ENCODE assay signal across 23 cellular contexts in the genomic region with DNA sequence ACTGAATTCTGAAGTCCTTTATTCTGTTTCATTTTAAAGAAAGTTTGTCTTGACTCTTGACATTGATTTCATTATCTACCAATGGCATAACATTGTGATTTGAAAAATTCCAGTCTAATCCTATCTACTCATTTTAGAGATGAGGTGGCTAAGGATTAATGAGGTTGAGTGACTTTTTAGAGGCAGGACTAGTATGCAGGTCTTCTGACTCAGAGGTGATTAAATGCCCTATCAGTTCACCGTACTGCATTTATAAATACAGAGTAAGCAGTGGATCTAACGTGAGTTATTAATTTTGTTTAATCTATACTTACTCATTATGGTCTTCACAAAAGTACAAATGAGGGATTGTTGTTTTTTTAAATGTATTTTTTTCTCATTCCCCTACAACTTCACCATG.
DNase-seq lines count a peak whose midpoint lies in the region; ATAC-seq and TF ChIP-seq lines count a peak whose summit lies in the region.
"Had no signal": no experiment of that assay in that cellular context is flagged by ENCODE, and none has a peak within 500 bp of the region (broad histone marks: within the 10 kb centered on the region; RNA-seq: fewer than 3 reads in every experiment).

No MANE protein-coding gene starts in this region.

- H3K4me1 ChIP-seq in IMR-90 (ENCODE audit: control insufficient read depth, insufficient read depth, low read length) = no peaks in the 10 kb centered on the region; the same call in 1 of the 2 replicates
- H3K4me1 ChIP-seq in RWPE2 (ENCODE audit: insufficient read depth, poor library complexity, severe bottlenecking) = no peaks in the 10 kb centered on the region
- H3K4me1 ChIP-seq in suprapubic skin = no peaks in the 10 kb centered on the region
- H3K4me1 ChIP-seq: Caco-2 had no signal

- ATAC-seq in IMR-90 (ENCODE audit: low read depth) = peak; percentile 59
- peak; percentile 48; the same call in 2 of the 3 replicates for ATAC-seq in RWPE2 (ENCODE audit: low read depth)
- ATAC-seq in GM21786 (IDR thresholded peaks at IDR 0.05; ENCODE audit: unreplicated experiment) = no peak
- ATAC-seq: CD8-positive, alpha-beta T cell; Panc1; T-cell had no signal

- no peak overlapping the region for H3K9ac ChIP-seq in IMR-90 (ENCODE audit: low read depth, low read length)
- H3K9ac ChIP-seq: GM23248 had no signal

- no CpG with 5 or more reads among the region's 2 CpGs for whole genome bisulfite sequencing in IMR-90 (ENCODE audit: extremely low coverage in 2 of 2, insufficient read length in 1 of 2), 2 experiments
- 97% methylated on average over 2 of the region's 2 CpGs for WGBS in suprapubic skin

- H2AFZ ChIP-seq in IMR-90 (replicated peaks; ENCODE audit: low read length, poor library complexity) = no peak overlapping the region
- H2AFZ ChIP-seq: GM23248 had no signal

- no peak overlapping the region for H3K14ac ChIP-seq in IMR-90 (replicated peaks; ENCODE audit: low read depth, low read length)

- no peak overlapping the region for H2BK15ac ChIP-seq in IMR-90 (ENCODE audit: low read depth, low read length)

- no peak overlapping the region for H2BK20ac ChIP-seq in IMR-90 (ENCODE audit: low read depth, low read length)

- TF ChIP-seq POLR2A in IMR-90 (IDR thresholded peaks at IDR 0.05; ENCODE audit: low read depth, low read length) = no peak
- no peak for TF ChIP-seq POLR2A in suprapubic skin (IDR thresholded peaks at IDR 0.05)

- no TSS peak for BruUV-seq in IMR-90 (replicated peaks; lab: Mats Ljungman, UMichigan)

- intact Hi-C loops in IMR-90 (cut with micrococcal nuclease) = no loop called here

- H3K4me2 ChIP-seq in IMR-90 (ENCODE audit: low read depth, low read length) = no peak overlapping the region

- H4K5ac ChIP-seq in IMR-90 (ENCODE audit: low read depth, low read length) = no peak overlapping the region

- CTCF ChIA-PET in IMR-90 (lab: Yijun Ruan, JAX) = no interaction called here

- no peak overlapping the region for H3K23ac ChIP-seq in IMR-90 (ENCODE audit: low read depth, low read length)

- POLR2A ChIA-PET in IMR-90 (lab: Charles Lee; ENCODE audit: unreplicated experiment) = no interaction called here

- no peak for TF ChIP-seq CTCF in IMR-90 (conservative IDR thresholded peaks at IDR 0.05; ENCODE audit: low read depth, low read length)
- no peak for TF ChIP-seq CTCF in RWPE2 (IDR thresholded peaks at IDR 0.05; ENCODE audit: poor library complexity, severe bottlenecking)
- no peak for TF ChIP-seq CTCF in epithelial cell of esophagus (IDR thresholded peaks at IDR 0.05; ENCODE audit: insufficient read depth, low read depth, low read length, missing control alignments)
- TF ChIP-seq CTCF in suprapubic skin (IDR thresholded peaks at IDR 0.05) = no peak

- no peak for TF ChIP-seq EP300 in suprapubic skin (IDR thresholded peaks at IDR 0.05)

- DNase-seq in IMR-90 (peak; percentile 65), RWPE2 (ENCODE audit: low spot score) (no peak), epithelial cell of esophagus (ENCODE audit: low read depth) (peak; percentile 36), CD1c-positive myeloid dendritic cell (ENCODE audit: extremely low spot score) (no peak), suprapubic skin (ENCODE audit: low spot score in 2 of 2) (no peak), EL (no peak)
- DNase-seq: C1 segment of cervical spinal cord; Caco-2; CD8-positive, alpha-beta T cell; GF-D8; GM23248; H7; KG1; NCI-H1048; NCI-H1417; NCI-H1694; NCI-H2029 treated with DMSO at 0.1 percent for 48 hours; NCI-H446 treated with DMSO at 0.1 percent for 48 hours; NCI-H526; SIG-M5; T-cell had no signal

- H4K8ac ChIP-seq in IMR-90 (ENCODE audit: low read depth in 2 of 2, low read length in 2 of 2) = no peak overlapping the region; a peak in 1 of 4 replicates

- no peak overlapping the region for H2AK9ac ChIP-seq in IMR-90 (replicated peaks; ENCODE audit: low read depth, low read length, poor library complexity)

- H3K9me1 ChIP-seq in IMR-90 (ENCODE audit: insufficient read depth, low read length) = no peaks in the 10 kb centered on the region

- in situ Hi-C loops in IMR-90 (cut with MboI; ENCODE audit: low sequenced_read_pairs) = no loop called here

- H4K91ac ChIP-seq in IMR-90 (ENCODE audit: insufficient read depth, low read depth, low read length) = no peak overlapping the region

- H3K36me3 ChIP-seq in IMR-90 (ENCODE audit: control insufficient read depth, insufficient read depth, low read length) (no peaks in the 10 kb centered on the region), RWPE2 (ENCODE audit: low read depth) (no peaks in the 10 kb centered on the region), suprapubic skin (no peaks in the 10 kb centered on the region)

- H2BK120ac ChIP-seq in IMR-90 (ENCODE audit: low read depth, low read length) = no peak overlapping the region

- no peaks in the 10 kb centered on the region for H3K79me1 ChIP-seq in IMR-90 (ENCODE audit: low read depth in 1 of 2, low read length in 2 of 2)

- H3K4me3 ChIP-seq in IMR-90 (ENCODE audit: insufficient read depth, low read depth, low read length) (no peak overlapping the region), RWPE2 (ENCODE audit: severe bottlenecking) (no peak overlapping the region), epithelial cell of esophagus (ENCODE audit: low read length) (no peak overlapping the region), suprapubic skin (no peak overlapping the region)
- H3K4me3 ChIP-seq: GM23248 had no signal

- no peaks in the 10 kb centered on the region for H3K27me3 ChIP-seq in IMR-90 (ENCODE audit: control insufficient read depth, insufficient read depth, low read length)
- H3K27me3 ChIP-seq in RWPE2 (ENCODE audit: insufficient read depth, poor library complexity, severe bottlenecking) = no peaks in the 10 kb centered on the region
- H3K27me3 ChIP-seq in suprapubic skin = no peaks in the 10 kb centered on the region

- H3K4ac ChIP-seq in IMR-90 (ENCODE audit: low read depth, low read length) = no peak overlapping the region

- H3K9me3 ChIP-seq in IMR-90 (ENCODE audit: control insufficient read depth, insufficient read depth, low read length) (no peaks in the 10 kb centered on the region), RWPE2 (ENCODE audit: severe bottlenecking) (no peaks in the 10 kb centered on the region), suprapubic skin (no peaks in the 10 kb centered on the region)
- H3K9me3 ChIP-seq: Caco-2 had no signal

- no peak overlapping the region for H2BK5ac ChIP-seq in IMR-90 (ENCODE audit: low read depth, low read length, poor library complexity, severe bottlenecking)

- no peaks in the 10 kb centered on the region for H4K20me1 ChIP-seq in IMR-90 (ENCODE audit: insufficient read depth, low read length)

- no peak overlapping the region for H3K18ac ChIP-seq in IMR-90 (ENCODE audit: low read depth, low read length)

- H3K56ac ChIP-seq in IMR-90 (ENCODE audit: extremely low read depth, insufficient read depth, low read length) = no peak overlapping the region

- H3K27ac ChIP-seq in IMR-90 (ENCODE audit: insufficient read depth, low read length) (no peak overlapping the region), RWPE2 (ENCODE audit: poor library complexity, severe bottlenecking) (no peak overlapping the region), suprapubic skin (no peak overlapping the region)
- H3K27ac ChIP-seq: GM23248 had no signal

- TF ChIP-seq RAD21 in IMR-90 (IDR thresholded peaks at IDR 0.05; ENCODE audit: low read length) = no peak

- dilution Hi-C loops in IMR-90 (cut with HindIII; ENCODE audit: low sequenced_read_pairs, unreplicated experiment) = no loop called here

- no peak overlapping the region for H2AK5ac ChIP-seq in IMR-90 (ENCODE audit: low read depth, low read length)

TF ChIP-seq in IMR-90, 13 proteins besides CTCF, POLR2A, EP300 and RAD21:
- TF ChIP-seq MAZ (IDR thresholded peaks at IDR 0.05; ENCODE audit: borderline replicate concordance, low read depth, low read length) (no peak), RFX5 (IDR thresholded peaks at IDR 0.05; ENCODE audit: low read depth, low read length) (no peak), CEBPB (IDR thresholded peaks at IDR 0.05; ENCODE audit: low read depth, low read length) (no peak), FOS (IDR thresholded peaks at IDR 0.05; ENCODE audit: low read depth, low read length) (no peak)
- TF ChIP-seq, protein P1, sequence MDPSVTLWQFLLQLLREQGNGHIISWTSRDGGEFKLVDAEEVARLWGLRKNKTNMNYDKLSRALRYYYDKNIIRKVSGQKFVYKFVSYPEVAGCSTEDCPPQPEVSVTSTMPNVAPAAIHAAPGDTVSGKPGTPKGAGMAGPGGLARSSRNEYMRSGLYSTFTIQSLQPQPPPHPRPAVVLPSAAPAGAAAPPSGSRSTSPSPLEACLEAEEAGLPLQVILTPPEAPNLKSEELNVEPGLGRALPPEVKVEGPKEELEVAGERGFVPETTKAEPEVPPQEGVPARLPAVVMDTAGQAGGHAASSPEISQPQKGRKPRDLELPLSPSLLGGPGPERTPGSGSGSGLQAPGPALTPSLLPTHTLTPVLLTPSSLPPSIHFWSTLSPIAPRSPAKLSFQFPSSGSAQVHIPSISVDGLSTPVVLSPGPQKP (IDR thresholded peaks at IDR 0.05; ENCODE audit: borderline replicate concordance, low read depth, low read length) = no peak

Comparison
In these comparisons a context has a peak if more than half of its experiments do, and no peak if none do; other contexts are left out.
1. DNase-seq: peak in IMR-90 (single experiment) and epithelial cell of esophagus (single experiment); none in RWPE2 (single experiment), CD1c-positive myeloid dendritic cell (single experiment), suprapubic skin (0 of 2) and EL (single experiment).